14 cellular contexts compared by ENCODE assay signal in genomic region chr1:47409311-47410085, GRCh38. TPM values are rescaled to one million over a fixed set of nuclear protein-coding genes. Genes with fewer than 3 reads are reported as not detected.
DNase-seq lines count a peak whose midpoint lies in the region; ATAC-seq, FAIRE-seq and TF ChIP-seq lines count a peak whose summit lies in the region.
"Had no signal": no experiment of that assay in that cellular context is flagged by ENCODE, and none has a peak within 500 bp of the region (broad histone marks: within the 10 kb centered on the region; RNA-seq: fewer than 3 reads in every experiment).

No MANE protein-coding gene starts in this region.

- TF ChIP-seq RAD21 in Ishikawa (IDR thresholded peaks at IDR 0.05; ENCODE audit: low read depth) = no peak

- ATAC-seq in GM18517 (IDR thresholded peaks at IDR 0.05; ENCODE audit: unreplicated experiment) (no peak), left colon (no peak)
- ATAC-seq: activated T-cell treated with anti-CD3 and anti-CD28 coated beads, Interleukin-2, amount 50 U/mL, for 72 hours; natural killer cell had no signal

- DNase-seq in AG08396 (ENCODE audit: low spot score) (peak; percentile 82), choroid plexus epithelial cell (ENCODE audit: low read depth) (peak; percentile 87), left kidney (ENCODE audit: low read depth, low spot score) (peak; percentile 85), cerebellar nuclear complex (lab: John Stamatoyannopoulos, UW) (no peak), left colon (no peak), D721Med (ENCODE audit: insufficient read length, low spot score) (no peak)
- DNase-seq: activated T-cell treated with anti-CD3 and anti-CD28 coated beads, Interleukin-2, amount 50 U/mL, for 72 hours; natural killer cell; SHP77 treated with DMSO at 0.1 percent for 48 hours; stimulated activated CD4-positive, alpha-beta T cell treated with anti-CD3 and anti-CD28 coated beads, Interleukin-1b, Interleukin-23, amount 100 ng/mL, for 48 hours had no signal

- TF ChIP-seq CTCF in choroid plexus epithelial cell (conservative IDR thresholded peaks at IDR 0.05; ENCODE audit: low read depth, low read length) (no peak), D721Med (IDR thresholded peaks at IDR 0.05; ENCODE audit: insufficient read depth, missing control alignments) (no peak)

- H3K4me3 ChIP-seq in choroid plexus epithelial cell (ENCODE audit: low read depth, low read length) = no peak overlapping the region
- H3K4me3 ChIP-seq: coronary artery had no signal

- no peak for TF ChIP-seq EP300 in Ishikawa (IDR thresholded peaks at IDR 0.05; ENCODE audit: borderline replicate concordance)

- no peak for FAIRE-seq in D721Med (lab: Jason Lieb, UNC)

- intact Hi-C loops in left colon (cut with DNase I, micrococcal nuclease) = no loop called here

TF ChIP-seq in Ishikawa, 13 proteins besides CTCF, POLR2A, EP300 and RAD21:
- TF ChIP-seq EGR1 (IDR thresholded peaks at IDR 0.05) (no peak), CREB1 (IDR thresholded peaks at IDR 0.05; ENCODE audit: low read depth) (no peak), NFIC (IDR thresholded peaks at IDR 0.05) (0 out of 2 replicates have a peak, but pooled peaks have one; percentile 14), CEBPB (IDR thresholded peaks at IDR 0.05) (no peak), YY1 (IDR thresholded peaks at IDR 0.05; ENCODE audit: low read depth) (no peak), USF1 (IDR thresholded peaks at IDR 0.05) (no peak)
- TF ChIP-seq, protein P1, sequence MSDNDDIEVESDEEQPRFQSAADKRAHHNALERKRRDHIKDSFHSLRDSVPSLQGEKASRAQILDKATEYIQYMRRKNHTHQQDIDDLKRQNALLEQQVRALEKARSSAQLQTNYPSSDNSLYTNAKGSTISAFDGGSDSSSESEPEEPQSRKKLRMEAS (IDR thresholded peaks at IDR 0.05) = no peak
TF ChIP-seq in Ishikawa: peak in this region for 1.

RNA-seq across cellular contexts. Expression of gene FOXE3, which starts 6.6 kb away (rescaled TPM):
- not detected for total RNA-seq in left colon
- total RNA-seq: activated T-cell treated with anti-CD3 and anti-CD28 coated beads, Interleukin-2, amount 50 U/mL, for 72 hours; B cell; natural killer cell had no signal

RNA-seq across cellular contexts. Expression of gene FOXD2, which starts 28.3 kb away (rescaled TPM):
- 10 to 100 TPM; 16.1 to 20.7 TPM for total RNA-seq in left colon

Comparison
In these comparisons a context has a peak if more than half of its experiments do, and no peak if none do; other contexts are left out.
1. DNase-seq: peak in AG08396 (single experiment), choroid plexus epithelial cell (single experiment) and left kidney (single experiment); none in cerebellar nuclear complex (0 of 2), left colon (0 of 2) and D721Med (single experiment).